9 cellular contexts compared by ENCODE assay signal in genomic region chr1:201883786-201884185, GRCh38. TPM values are rescaled to one million over a fixed set of nuclear protein-coding genes. Genes with fewer than 3 reads are reported as not detected.
DNase-seq lines count a peak whose midpoint lies in the region; ATAC-seq and TF ChIP-seq lines count a peak whose summit lies in the region.
"Had no signal": no experiment of that assay in that cellular context is flagged by ENCODE, and none has a peak within 500 bp of the region (broad histone marks: within the 10 kb centered on the region; RNA-seq: fewer than 3 reads in every experiment).

No MANE protein-coding gene starts in this region.

- intact Hi-C loops in naive thymus-derived CD4-positive, alpha-beta T cell (cut with micrococcal nuclease): no loop called here
- intact Hi-C loops in OCI-LY7 (cut with micrococcal nuclease; ENCODE audit: unreplicated experiment): no loop called here

- no peaks in the 10 kb centered on the region for H3K79me2 ChIP-seq in OCI-LY7 (ENCODE audit: insufficient read depth, low read depth, low read length)

- H3K4me1 ChIP-seq in naive thymus-derived CD4-positive, alpha-beta T cell (ENCODE audit: control insufficient read depth in 2 of 2, insufficient read depth in 2 of 2, low read length in 2 of 2): no peaks in the 10 kb centered on the region
- no peaks in the 10 kb centered on the region for H3K4me1 ChIP-seq in OCI-LY7 (ENCODE audit: insufficient read depth, low read length, poor library complexity, severe bottlenecking)

- H3K27ac Mint-ChIP-seq in naive thymus-derived CD4-positive, alpha-beta T cell: no peak overlapping the region
- H3K27ac Mint-ChIP-seq in mesothelial cell of epicardium: no peak overlapping the region
- H3K27ac Mint-ChIP-seq: activated naive CD4-positive, alpha-beta T cell treated with anti-CD3 and anti-CD28 coated beads, Interleukin-2, amount 10 ng/mL, durations not matched to agents 7 days and 5 days had no signal

- H4K20me1 ChIP-seq in OCI-LY7 (ENCODE audit: insufficient read depth, low read length): no peaks in the 10 kb centered on the region

- H3K4me3 ChIP-seq in choroid plexus epithelial cell (ENCODE audit: low read depth, low read length) (no peak overlapping the region), OCI-LY7 (ENCODE audit: low read depth, low read length, poor library complexity, severe bottlenecking) (no peak overlapping the region)
- no peak overlapping the region for H3K4me3 ChIP-seq in naive thymus-derived CD4-positive, alpha-beta T cell (ENCODE audit: low read length)

- H3K27me3 ChIP-seq in naive thymus-derived CD4-positive, alpha-beta T cell (ENCODE audit: control insufficient read depth in 2 of 2, insufficient read depth in 2 of 2, low read length in 2 of 2): peaks cover 0 to 6% of the 10 kb centered on the region in 2 donors

- CTCF ChIA-PET in naive thymus-derived CD4-positive, alpha-beta T cell (lab: Charles Lee): interaction anchor here (1.1 to 1.5 kb wide), 2 partner anchors 10 to 70 kb away, joined by 4 to 6 read pairs; no protein-coding TSS in a partner anchor
- CTCF ChIA-PET in OCI-LY7 (lab: Charles Lee; ENCODE audit: unreplicated experiment): no interaction called here

- H3K9me2 ChIP-seq in OCI-LY7 (ENCODE audit: insufficient read depth, low read length): no peaks in the 10 kb centered on the region

- no peaks in the 10 kb centered on the region for H3K36me3 ChIP-seq in naive thymus-derived CD4-positive, alpha-beta T cell (ENCODE audit: control insufficient read depth in 2 of 3, insufficient read depth in 3 of 3, low read length in 3 of 3)
- peaks cover 8% of the 10 kb centered on the region for H3K36me3 ChIP-seq in OCI-LY7 (ENCODE audit: insufficient read depth, low read length)

- no peak overlapping the region for H3K4me2 ChIP-seq in OCI-LY7 (ENCODE audit: low read length)

- no peaks in the 10 kb centered on the region for H3K36me3 Mint-ChIP-seq in naive thymus-derived CD4-positive, alpha-beta T cell
- no peaks in the 10 kb centered on the region for H3K36me3 Mint-ChIP-seq in mesothelial cell of epicardium
- H3K36me3 Mint-ChIP-seq: activated naive CD4-positive, alpha-beta T cell treated with anti-CD3 and anti-CD28 coated beads, Interleukin-2, amount 10 ng/mL, durations not matched to agents 7 days and 5 days had no signal

- H3K27me3 Mint-ChIP-seq in naive thymus-derived CD4-positive, alpha-beta T cell: peaks cover 0 to 21% (median 9%) of the 10 kb centered on the region in 5 donors
- peaks cover 12% of the 10 kb centered on the region for H3K27me3 Mint-ChIP-seq in mesothelial cell of epicardium (ENCODE audit: low read depth)

- DNase-seq in Daoy (ENCODE audit: low read depth): peak; percentile 60
- peak; percentile 37 for DNase-seq in NCI-H460 (ENCODE audit: extremely low read depth, low read depth)
- DNase-seq in choroid plexus epithelial cell (ENCODE audit: low read depth): peak; percentile 69
- no peak for DNase-seq in naive thymus-derived CD4-positive, alpha-beta T cell
- no peak for DNase-seq in DMS79 treated with DMSO at 0.1 percent for 48 hours (lab: John Stamatoyannopoulos, UW)
- DNase-seq in OCI-LY7 (ENCODE audit: low spot score): no peak
- no peak for DNase-seq in NCI-H446 treated with DMSO at 0.1 percent for 48 hours (lab: John Stamatoyannopoulos, UW)
- DNase-seq in mesothelial cell of epicardium (ENCODE audit: low spot score in 2 of 2, unreplicated experiment in 2 of 2): no peak
- DNase-seq: activated naive CD4-positive, alpha-beta T cell treated with anti-CD3 and anti-CD28 coated beads, Interleukin-2, amount 10 ng/mL, durations not matched to agents 7 days and 5 days had no signal

- H3K9me3 ChIP-seq in naive thymus-derived CD4-positive, alpha-beta T cell (ENCODE audit: control insufficient read depth in 2 of 3, low read length in 3 of 3): no peaks in the 10 kb centered on the region
- H3K9me3 ChIP-seq in OCI-LY7 (ENCODE audit: low read length): no peaks in the 10 kb centered on the region

- no peak overlapping the region for H3K4me3 Mint-ChIP-seq in naive thymus-derived CD4-positive, alpha-beta T cell
- no peak overlapping the region for H3K4me3 Mint-ChIP-seq in mesothelial cell of epicardium
- H3K4me3 Mint-ChIP-seq: activated naive CD4-positive, alpha-beta T cell treated with anti-CD3 and anti-CD28 coated beads, Interleukin-2, amount 10 ng/mL, durations not matched to agents 7 days and 5 days had no signal

- H2AFZ ChIP-seq in OCI-LY7 (ENCODE audit: low read length): no peak overlapping the region

- BruUV-seq in OCI-LY7 (replicated peaks; lab: Mats Ljungman, UMichigan): no TSS peak

- ATAC-seq in naive thymus-derived CD4-positive, alpha-beta T cell: peak; percentile 50

- peaks cover 0 to 13% (median 5%) of the 10 kb centered on the region in 7 donors for H3K4me1 Mint-ChIP-seq in naive thymus-derived CD4-positive, alpha-beta T cell
- H3K4me1 Mint-ChIP-seq in mesothelial cell of epicardium: peaks cover 19% of the 10 kb centered on the region
- H3K4me1 Mint-ChIP-seq: activated naive CD4-positive, alpha-beta T cell treated with anti-CD3 and anti-CD28 coated beads, Interleukin-2, amount 10 ng/mL, durations not matched to agents 7 days and 5 days had no signal

- no peak overlapping the region for H3K27ac ChIP-seq in naive thymus-derived CD4-positive, alpha-beta T cell (ENCODE audit: low read depth, low read length)
- H3K27ac ChIP-seq in OCI-LY7 (ENCODE audit: low read depth, low read length, poor library complexity, severe bottlenecking): no peak overlapping the region

- TF ChIP-seq CTCF in choroid plexus epithelial cell (conservative IDR thresholded peaks at IDR 0.05; ENCODE audit: low read depth, low read length) (no peak), OCI-LY7 (conservative IDR thresholded peaks at IDR 0.05; ENCODE audit: low read length) (no peak), mesothelial cell of epicardium (IDR thresholded peaks at IDR 0.05; ENCODE audit: unreplicated experiment) (no peak)

- POLR2A ChIA-PET in naive thymus-derived CD4-positive, alpha-beta T cell (lab: Charles Lee): no interaction called here
- POLR2A ChIA-PET in OCI-LY7 (lab: Charles Lee): interaction anchor here (1.2 kb wide), 1 partner anchor 12 kb away, joined by 3 read pairs; no protein-coding TSS in a partner anchor

- peaks cover 0 to 1% (median 0%) of the 10 kb centered on the region in 11 donors for H3K9me3 Mint-ChIP-seq in naive thymus-derived CD4-positive, alpha-beta T cell
- H3K9me3 Mint-ChIP-seq in mesothelial cell of epicardium: no peaks in the 10 kb centered on the region
- H3K9me3 Mint-ChIP-seq: activated naive CD4-positive, alpha-beta T cell treated with anti-CD3 and anti-CD28 coated beads, Interleukin-2, amount 10 ng/mL, durations not matched to agents 7 days and 5 days had no signal

RNA-seq across cellular contexts. Expression of gene SHISA4, which starts 4.9 kb away (rescaled TPM):
- 16.5 and 22.1 TPM in 2 replicates for total RNA-seq in Daoy (2014; rRNA removed; shearing (Covaris generic))
- total RNA-seq in NCI-H460 (2014; rRNA removed; shearing (Covaris generic)): 11.4 and 12.1 TPM in 2 replicates
- polyA plus RNA-seq in NCI-H460 (2014; cell fraction: nucleus; rRNA removed): 6.2 and 14.4 TPM in 2 replicates
- total RNA-seq in naive thymus-derived CD4-positive, alpha-beta T cell: 1 to 10 TPM in 2 of 5 experiments, under 1 TPM in 3; 0.30 to 1.4 (median 0.66) TPM
- polyA plus RNA-seq in naive thymus-derived CD4-positive, alpha-beta T cell: not detected
- 0.46 TPM in 1 of 2 replicates, not detected in the other for total RNA-seq in OCI-LY7 (2014; rRNA removed; shearing (Covaris generic))
- not detected in 2 replicates for total RNA-seq in OCI-LY7 (2022)
- total RNA-seq in mesothelial cell of epicardium: 8.3 to 11.5 TPM (median 9.8 TPM) in 3 replicates

RNA-seq across cellular contexts. Expression of gene IPO9, which starts 54.8 kb away (rescaled TPM):
- 22.4 and 22.7 TPM in 2 replicates for total RNA-seq in Daoy (2014; rRNA removed; shearing (Covaris generic))
- 25.5 and 27.6 TPM in 2 replicates for total RNA-seq in NCI-H460 (2014; rRNA removed; shearing (Covaris generic))
- polyA plus RNA-seq in NCI-H460 (2014; cell fraction: nucleus; rRNA removed): 28.6 and 46.9 TPM in 2 replicates
- total RNA-seq in naive thymus-derived CD4-positive, alpha-beta T cell: 10 to 100 TPM; 28.7 to 55.3 (median 37.9) TPM
- 10 to 100 TPM; 20.8 to 24.7 TPM for polyA plus RNA-seq in naive thymus-derived CD4-positive, alpha-beta T cell
- total RNA-seq in OCI-LY7 (2014; rRNA removed; shearing (Covaris generic)): 47.2 and 53.3 TPM in 2 replicates
- total RNA-seq in OCI-LY7 (2022): 67.9 and 72.5 TPM in 2 replicates
- 80.1 to 87.8 TPM (median 84.9 TPM) in 3 replicates for total RNA-seq in mesothelial cell of epicardium

Comparison
In these comparisons a context has a peak if more than half of its experiments do, and no peak if none do; other contexts are left out.
1. DNase-seq: peak in Daoy (single experiment), NCI-H460 (single experiment) and choroid plexus epithelial cell (single experiment); none in naive thymus-derived CD4-positive, alpha-beta T cell (0 of 9), DMS79 treated with DMSO at 0.1 percent for 48 hours (single experiment), OCI-LY7 (single experiment), NCI-H446 treated with DMSO at 0.1 percent for 48 hours (single experiment) and mesothelial cell of epicardium (0 of 2).